21 cellular contexts compared by ENCODE assay signal in genomic region chr7:116621649-116622048, GRCh38.
"Had no signal": no experiment of that assay in that cellular context is flagged by ENCODE, and none has a peak within 500 bp of the region (broad histone marks: within the 10 kb centered on the region; RNA-seq: fewer than 3 reads in every experiment).

No MANE protein-coding gene starts in this region.

- H3K27ac Mint-ChIP-seq: activated naive CD4-positive, alpha-beta T cell treated with anti-CD3 and anti-CD28 coated beads, Interleukin-2, amount 50 U/mL, for 24 hours; activated T-cell treated with anti-CD3 and anti-CD28 coated beads, Interleukin-2, amount 50 U/mL, for 24 hours; nephron; progenitor cell of endocrine pancreas; stimulated activated naive CD8-positive, alpha-beta T cell treated with anti-CD3 and anti-CD28 coated beads, Interleukin-15, Interleukin-2, amounts not matched to agents 100 ng/mL and 50 ng/mL, for 24 hours; type B pancreatic cell had no signal

- DNase-seq: activated CD4-positive, alpha-beta T cell treated with anti-CD3 and anti-CD28 coated beads for 1 hour; activated CD4-positive, alpha-beta T cell treated with anti-CD3 and anti-CD28 coated beads, Interleukin-2, amount 50 U/mL, for 4 hours; activated effector memory CD4-positive, alpha-beta T cell treated with Interleukin-2 at 50 U/mL for 16 hours; activated T-cell treated with anti-CD3 and anti-CD28 coated beads, Interleukin-2, amount 50 U/mL, for 24 hours; adrenal gland; dorsolateral prefrontal cortex; foreskin melanocyte; kidney glomerular epithelial cell; left ventricle myocardium superior; mesenchymal stem cell; occipital lobe; right cardiac atrium; T-helper 9 cell had no signal

- H3K4me1 Mint-ChIP-seq: activated naive CD4-positive, alpha-beta T cell treated with anti-CD3 and anti-CD28 coated beads, Interleukin-2, amount 50 U/mL, for 24 hours; nephron had no signal

- H3K4me3 Mint-ChIP-seq: activated naive CD4-positive, alpha-beta T cell treated with anti-CD3 and anti-CD28 coated beads, Interleukin-2, amount 50 U/mL, for 24 hours; activated T-cell treated with anti-CD3 and anti-CD28 coated beads, Interleukin-2, amount 50 U/mL, for 24 hours; nephron; stimulated activated naive CD8-positive, alpha-beta T cell treated with anti-CD3 and anti-CD28 coated beads, Interleukin-15, Interleukin-2, amounts not matched to agents 100 ng/mL and 50 ng/mL, for 24 hours; type B pancreatic cell had no signal

- H3K4me3 ChIP-seq: adrenal gland, dorsolateral prefrontal cortex, esophagus muscularis mucosa, smooth muscle cell, suprapubic skin had no signal

- ATAC-seq: left ventricle myocardium superior, right cardiac atrium had no signal
